Comparison of ENCODE assay signal across 21 cellular contexts in genomic region chr7:30260246-30260768, GRCh38.
"Had no signal": no experiment of that assay in that cellular context is flagged by ENCODE, and none has a peak within 500 bp of the region (broad histone marks: within the 10 kb centered on the region; RNA-seq: fewer than 3 reads in every experiment).

No MANE protein-coding gene starts in this region.

- H3K9me3 Mint-ChIP-seq: natural killer cell; stimulated activated naive CD8-positive, alpha-beta T cell treated with anti-CD3 and anti-CD28 coated beads, Interleukin-15, amount 100 ng/mL, for 72 hours had no signal

- H3K9me3 ChIP-seq: neutrophil, pancreas, right lobe of liver, suprapubic skin, transverse colon, upper lobe of right lung, uterus had no signal

- H3K4me1 Mint-ChIP-seq: natural killer cell; stimulated activated naive CD8-positive, alpha-beta T cell treated with anti-CD3 and anti-CD28 coated beads, Interleukin-15, amount 100 ng/mL, for 72 hours had no signal

- H3K4me3 Mint-ChIP-seq: effector memory CD8-positive, alpha-beta T cell; natural killer cell; stimulated activated naive CD8-positive, alpha-beta T cell treated with anti-CD3 and anti-CD28 coated beads, Interleukin-15, amount 100 ng/mL, for 72 hours had no signal

- H3K36me3 ChIP-seq: neutrophil, pancreas, right lobe of liver, suprapubic skin, transverse colon, upper lobe of right lung, uterus had no signal

- H3K4me3 ChIP-seq: hepatocyte, pancreas, right lobe of liver, smooth muscle cell, suprapubic skin, transverse colon, upper lobe of right lung, uterus had no signal

- DNase-seq: cortex of kidney; effector memory CD8-positive, alpha-beta T cell; head of caudate nucleus; kidney; natural killer cell; pancreas; right lobe of liver; stimulated activated CD4-positive, alpha-beta T cell treated with anti-CD3 and anti-CD28 coated beads, Interleukin-12 subunit alpha, Interleukin-12 subunit beta, amount 100 ng/mL, for 4 hours; stimulated activated CD4-positive, alpha-beta T cell treated with anti-CD3 and anti-CD28 coated beads, Interleukin-1b, Interleukin-23, amount 100 ng/mL, for 48 hours; stimulated activated CD4-positive, alpha-beta T cell treated with anti-CD3 and anti-CD28 coated beads, Interleukin-4, amount 100 ng/mL, for 1 hour; stimulated activated CD8-positive, alpha-beta memory T cell treated with anti-CD3 and anti-CD28 coated beads, Interleukin-4, amount 100 ng/mL, for 48 hours; stimulated activated naive CD4-positive, alpha-beta T cell; stimulated activated naive CD8-positive, alpha-beta T cell treated with anti-CD3 and anti-CD28 coated beads, Interleukin-15, amount 100 ng/mL, for 72 hours; transverse colon; upper lobe of right lung; uterus had no signal

- H3K27ac ChIP-seq: hepatocyte, neutrophil, pancreas, right lobe of liver, suprapubic skin, transverse colon, upper lobe of right lung, uterus had no signal

- H3K4me1 ChIP-seq: suprapubic skin, upper lobe of right lung, uterus had no signal

- H3K36me3 Mint-ChIP-seq: natural killer cell had no signal

- H3K27me3 ChIP-seq: hepatocyte, neutrophil, pancreas, right lobe of liver, suprapubic skin, transverse colon, upper lobe of right lung, uterus had no signal

- H3K27me3 Mint-ChIP-seq: effector memory CD8-positive, alpha-beta T cell had no signal

- H3K27ac Mint-ChIP-seq: effector memory CD8-positive, alpha-beta T cell; natural killer cell; stimulated activated naive CD8-positive, alpha-beta T cell treated with anti-CD3 and anti-CD28 coated beads, Interleukin-15, amount 100 ng/mL, for 72 hours had no signal

- ATAC-seq: effector memory CD8-positive, alpha-beta T cell; left lobe of liver; natural killer cell; pancreas; right lobe of liver; stimulated activated naive CD8-positive, alpha-beta T cell treated with anti-CD3 and anti-CD28 coated beads, Interleukin-15, amount 100 ng/mL, for 72 hours; upper lobe of right lung had no signal
